1 cellular context compared by ENCODE assay signal in genomic region chr10:642186-642890, GRCh38.
TF ChIP-seq lines count a peak whose summit lies in the region.

No MANE protein-coding gene starts in this region.

TF ChIP-seq in WTC11, 78 proteins besides CTCF, POLR2A, EP300 and RAD21 (continued from another document):
- TF ChIP-seq AFF4 (CRISPR knock-in tag; IDR thresholded peaks at IDR 0.05; ENCODE audit: borderline replicate concordance), result no peak
- no peak for TF ChIP-seq ZNF317 (CRISPR knock-in tag; IDR thresholded peaks at IDR 0.05; ENCODE audit: borderline replicate concordance, low read depth)
- no peak for TF ChIP-seq E2F4 (CRISPR knock-in tag; IDR thresholded peaks at IDR 0.05; ENCODE audit: borderline replicate concordance, low read depth)
- no peak for TF ChIP-seq ESRRA (CRISPR knock-in tag; IDR thresholded peaks at IDR 0.05; ENCODE audit: borderline replicate concordance)
- no peak for TF ChIP-seq IRF2 (CRISPR knock-in tag; IDR thresholded peaks at IDR 0.05; ENCODE audit: borderline replicate concordance, low read depth)
- no peak for TF ChIP-seq FOXP4 (CRISPR knock-in tag; IDR thresholded peaks at IDR 0.05)
- TF ChIP-seq E2F1 (CRISPR knock-in tag; IDR thresholded peaks at IDR 0.05), result no peak
- no peak for TF ChIP-seq AR (CRISPR knock-in tag; IDR thresholded peaks at IDR 0.05)
- no peak for TF ChIP-seq SOX15 (CRISPR knock-in tag; IDR thresholded peaks at IDR 0.05)
- no peak for TF ChIP-seq PREB (CRISPR knock-in tag; IDR thresholded peaks at IDR 0.05; ENCODE audit: borderline replicate concordance)
- TF ChIP-seq ATF2 (CRISPR knock-in tag; IDR thresholded peaks at IDR 0.05; ENCODE audit: borderline replicate concordance, low read depth), result no peak
- no peak for TF ChIP-seq NR1H2 (CRISPR knock-in tag; IDR thresholded peaks at IDR 0.05)
- no peak for TF ChIP-seq ZNF138 (CRISPR knock-in tag; conservative IDR thresholded peaks at IDR 0.05)
- no peak for TF ChIP-seq NFE2L1 (CRISPR knock-in tag; IDR thresholded peaks at IDR 0.05)
- no peak for TF ChIP-seq ZNF219 (CRISPR knock-in tag; IDR thresholded peaks at IDR 0.05; ENCODE audit: borderline replicate concordance)
- TF ChIP-seq ZNF232 (CRISPR knock-in tag; IDR thresholded peaks at IDR 0.05), result no peak
